ENCODE assay signal across 1 cellular context in the genomic region with DNA sequence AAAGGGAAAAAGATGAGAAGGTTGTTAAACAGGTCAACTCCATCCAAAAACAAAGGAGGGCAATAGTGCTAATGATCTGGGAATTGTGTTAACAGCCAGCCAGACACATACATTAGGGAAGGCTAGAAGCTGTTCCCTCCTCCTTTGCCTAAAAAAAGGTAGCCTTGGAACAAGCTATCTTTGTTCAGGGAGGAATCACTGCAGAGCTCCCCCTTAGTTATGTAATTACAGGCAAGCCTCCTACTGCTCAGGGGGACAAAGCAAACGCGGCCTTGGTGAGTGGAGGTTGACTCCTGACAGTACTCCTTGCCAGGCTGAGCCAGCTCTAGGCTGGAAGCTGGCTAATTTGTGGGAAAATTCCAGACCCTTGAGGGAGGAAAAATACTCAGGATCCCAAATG.
TF ChIP-seq lines count a peak whose summit lies in the region.

No MANE protein-coding gene starts in this region.

TF ChIP-seq in WTC11, 78 proteins besides CTCF, POLR2A, EP300 and RAD21 (continued from another document):
- TF ChIP-seq, protein P1, sequence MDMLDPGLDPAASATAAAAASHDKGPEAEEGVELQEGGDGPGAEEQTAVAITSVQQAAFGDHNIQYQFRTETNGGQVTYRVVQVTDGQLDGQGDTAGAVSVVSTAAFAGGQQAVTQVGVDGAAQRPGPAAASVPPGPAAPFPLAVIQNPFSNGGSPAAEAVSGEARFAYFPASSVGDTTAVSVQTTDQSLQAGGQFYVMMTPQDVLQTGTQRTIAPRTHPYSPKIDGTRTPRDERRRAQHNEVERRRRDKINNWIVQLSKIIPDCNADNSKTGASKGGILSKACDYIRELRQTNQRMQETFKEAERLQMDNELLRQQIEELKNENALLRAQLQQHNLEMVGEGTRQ (CRISPR knock-in tag; IDR thresholded peaks at IDR 0.05) = no peak
- peak; percentile 50; the same call in 1 of the 2 replicates for TF ChIP-seq TEAD1 (CRISPR knock-in tag; IDR thresholded peaks at IDR 0.05)
- TF ChIP-seq SP1 (CRISPR knock-in tag; conservative IDR thresholded peaks at IDR 0.05) = peak; percentile 40; the same call in 1 of the 2 replicates
